Comparison of ENCODE assay signal across 17 cellular contexts in the genomic region with DNA sequence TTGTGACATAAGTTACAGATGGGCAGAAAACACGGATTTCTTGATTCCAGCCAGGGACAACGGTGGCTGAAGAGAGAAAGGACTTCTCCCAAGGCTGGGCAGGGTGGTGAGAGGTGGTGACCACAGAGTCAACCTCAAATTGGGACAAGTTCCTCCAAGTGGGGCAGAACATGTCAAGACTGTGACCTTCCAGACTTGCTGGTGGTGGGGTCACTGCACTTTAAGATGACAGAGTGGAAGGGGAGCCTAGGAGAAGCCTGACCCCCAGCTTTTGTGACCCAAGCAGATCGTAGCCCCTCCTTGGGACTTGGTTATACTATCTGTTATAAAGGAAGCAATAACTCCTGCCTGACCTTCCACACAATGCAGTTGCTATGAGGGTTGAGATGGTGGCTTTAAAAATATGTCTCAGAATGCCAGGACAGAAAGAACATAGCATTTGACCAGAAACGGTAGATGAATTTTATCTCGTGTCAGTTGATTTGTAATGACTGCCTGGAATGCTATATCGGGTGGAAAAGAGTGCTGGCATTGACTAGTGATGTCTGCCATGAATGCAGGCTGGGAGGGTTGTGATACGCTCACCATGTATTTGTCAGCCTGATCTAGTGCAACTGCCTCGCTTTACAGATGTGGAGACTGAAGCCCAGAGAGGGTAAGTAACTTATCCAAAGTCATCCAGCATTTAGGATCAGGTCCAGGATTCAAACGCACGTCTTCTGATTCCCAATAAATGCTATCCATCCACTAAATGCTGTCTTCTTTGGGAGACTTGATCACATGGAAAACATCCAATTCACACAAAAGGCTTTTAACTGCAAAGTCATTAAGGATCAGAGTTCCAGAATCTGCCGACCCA. TPM values are rescaled to one million over a fixed set of nuclear protein-coding genes. Genes with fewer than 3 reads are reported as not detected.
DNase-seq lines count a peak whose midpoint lies in the region; ATAC-seq, FAIRE-seq and TF ChIP-seq lines count a peak whose summit lies in the region.
"Had no signal": no experiment of that assay in that cellular context is flagged by ENCODE, and none has a peak within 500 bp of the region (broad histone marks: within the 10 kb centered on the region; RNA-seq: fewer than 3 reads in every experiment).

No MANE protein-coding gene starts in this region.

- no peak for TF ChIP-seq POLR2A in breast epithelium (IDR thresholded peaks at IDR 0.05)
- no peak for TF ChIP-seq POLR2A in K562 (conservative IDR thresholded peaks at IDR 0.05)

- no peaks in the 10 kb centered on the region for H4K20me1 ChIP-seq in K562 (replicated peaks; ENCODE audit: control insufficient read depth, insufficient read depth, low read length)
- no peaks in the 10 kb centered on the region for H4K20me1 ChIP-seq in osteoblast (ENCODE audit: insufficient read depth, low read length)
- H4K20me1 ChIP-seq: BLaER1 treated with 17β-estradiol and CSF1 and Interleukin-3, amounts not matched to agents 10 nM and 100 nM had no signal

- CTCF ChIA-PET in MCF 10A (lab: Yijun Ruan, JAX) = no interaction called here
- CTCF ChIA-PET in K562 (lab: Yijun Ruan, JAX; ENCODE audit: low intra/inter-chr PET ratio) = interaction anchor here (0.6 kb wide), 1 partner anchor 198 kb away, joined by 3 read pairs; no protein-coding TSS in a partner anchor

- H3K4me3 Mint-ChIP-seq in MCF 10A (ENCODE audit: unreplicated experiment) (no peak overlapping the region), HFFc6 (no peak overlapping the region)
- H3K4me3 Mint-ChIP-seq: CD8-positive, alpha-beta T cell; H9; IgD-negative memory B cell had no signal

- peaks cover 7% of the 10 kb centered on the region for H3K27me3 Mint-ChIP-seq in MCF 10A (ENCODE audit: insufficient read depth, unreplicated experiment)
- H3K27me3 Mint-ChIP-seq in HFFc6 (ENCODE audit: insufficient read depth) = peaks cover 46% of the 10 kb centered on the region

- H3K79me2 ChIP-seq in K562 (ENCODE audit: control insufficient read depth, insufficient read depth, low read length) (no peaks in the 10 kb centered on the region), osteoblast (ENCODE audit: insufficient read depth, low read length) (no peaks in the 10 kb centered on the region)

- 8% methylated on average over 8 of the region's 11 CpGs for WGBS in K562 (ENCODE audit: insufficient coverage, low coverage, missing lambda C conversion rate)

- TF ChIP-seq CTCF in MCF 10A (IDR thresholded peaks at IDR 0.05; ENCODE audit: unreplicated experiment) (no peak), breast epithelium (IDR thresholded peaks at IDR 0.05) (no peak), K562 (IDR thresholded peaks at IDR 0.05 in 2 of 3, conservative IDR thresholded peaks at IDR 0.05 in 1 of 3; ENCODE audit: insufficient read depth in 2 of 3, low read depth in 1 of 3, low read length in 3 of 3) (no peak), osteoblast (IDR thresholded peaks at IDR 0.05; ENCODE audit: extremely low read depth, low read depth, low read length) (no peak), HFFc6 (IDR thresholded peaks at IDR 0.05) (no peak)

- H3K27me3 ChIP-seq in breast epithelium (no peaks in the 10 kb centered on the region), K562 (ENCODE audit: control insufficient read depth in 2 of 2, insufficient read depth in 2 of 2, low read length in 2 of 2) (no peaks in the 10 kb centered on the region; a peak in 1 of 5 replicates), osteoblast (ENCODE audit: insufficient read depth, low read length) (peaks cover 28% of the 10 kb centered on the region)
- H3K27me3 ChIP-seq: BLaER1 treated with 17β-estradiol and CSF1 and Interleukin-3, amounts not matched to agents 10 nM and 100 nM had no signal

- H3K36me3 ChIP-seq in breast epithelium = no peaks in the 10 kb centered on the region
- H3K36me3 ChIP-seq in K562 (ENCODE audit: control insufficient read depth, insufficient read depth, low read length) = no peaks in the 10 kb centered on the region
- H3K36me3 ChIP-seq in osteoblast (ENCODE audit: insufficient read depth, low read length) = no peaks in the 10 kb centered on the region
- H3K36me3 ChIP-seq: BLaER1 treated with 17β-estradiol and CSF1 and Interleukin-3, amounts not matched to agents 10 nM and 100 nM had no signal

- no peak overlapping the region for H3K27ac ChIP-seq in breast epithelium
- no peak overlapping the region for H3K27ac ChIP-seq in K562 (ENCODE audit: extremely low read depth, low read depth, low read length)
- no peak overlapping the region for H3K27ac ChIP-seq in osteoblast (ENCODE audit: low read depth, low read length)
- H3K27ac ChIP-seq: BLaER1 treated with 17β-estradiol and CSF1 and Interleukin-3, amounts not matched to agents 10 nM and 100 nM; HL-60 had no signal

- no TSS peak for BruUV-seq in MCF 10A (replicated peaks; lab: Mats Ljungman, UMichigan)
- no TSS peak for BruUV-seq in K562 (replicated peaks; lab: Mats Ljungman, UMichigan)

- H3K9ac ChIP-seq in K562 (ENCODE audit: insufficient read depth in 1 of 2, low read depth in 2 of 2, low read length in 2 of 2) = no peak overlapping the region
- H3K9ac ChIP-seq: BLaER1 treated with 17β-estradiol and CSF1 and Interleukin-3, amounts not matched to agents 10 nM and 100 nM had no signal

- no peaks in the 10 kb centered on the region for H3K36me3 Mint-ChIP-seq in MCF 10A (ENCODE audit: insufficient read depth, unreplicated experiment)
- H3K36me3 Mint-ChIP-seq in HFFc6 (ENCODE audit: low read depth) = no peaks in the 10 kb centered on the region
- H3K36me3 Mint-ChIP-seq: CD8-positive, alpha-beta T cell; IgD-negative memory B cell had no signal

- H3K4me2 ChIP-seq in K562 (ENCODE audit: insufficient read depth, low read length) = no peak overlapping the region; the same call in 1 of the 2 replicates
- no peak overlapping the region for H3K4me2 ChIP-seq in osteoblast (ENCODE audit: insufficient read depth, low read length)
- H3K4me2 ChIP-seq: BLaER1 treated with 17β-estradiol and CSF1 and Interleukin-3, amounts not matched to agents 10 nM and 100 nM had no signal

- H3K4me1 Mint-ChIP-seq in MCF 10A (ENCODE audit: insufficient read depth, unreplicated experiment) (peaks cover 12% of the 10 kb centered on the region), HFFc6 (ENCODE audit: low read depth) (peaks cover 10% of the 10 kb centered on the region; the same call in 1 of the 2 replicates)
- H3K4me1 Mint-ChIP-seq: IgD-negative memory B cell had no signal

- H3K27ac Mint-ChIP-seq in MCF 10A (ENCODE audit: low read depth, unreplicated experiment) = peak overlapping the region; percentile 79
- H3K27ac Mint-ChIP-seq in HFFc6 = no peak overlapping the region
- H3K27ac Mint-ChIP-seq: CD8-positive, alpha-beta T cell; H9; IgD-negative memory B cell had no signal

- H3K9me3 Mint-ChIP-seq in MCF 10A (ENCODE audit: unreplicated experiment) (peaks cover 5% of the 10 kb centered on the region), HFFc6 (peaks cover 6% of the 10 kb centered on the region)
- H3K9me3 Mint-ChIP-seq: CD8-positive, alpha-beta T cell had no signal

- intact Hi-C loops in MCF 10A (cut with micrococcal nuclease) = no loop called here
- intact Hi-C loops in breast epithelium (cut with DNase I; ENCODE audit: low total_unique reads) = no loop called here
- intact Hi-C loops in K562 (cut with micrococcal nuclease) = no loop called here

- H3K9me3 ChIP-seq in breast epithelium (no peaks in the 10 kb centered on the region), K562 (replicated peaks; ENCODE audit: control insufficient read depth, insufficient read depth, low read depth, low read length) (no peaks in the 10 kb centered on the region), osteoblast (ENCODE audit: low read depth, low read length) (no peaks in the 10 kb centered on the region)

- H3K9me1 ChIP-seq in K562 (ENCODE audit: control insufficient read depth, insufficient read depth, low read length) = no peaks in the 10 kb centered on the region

- H3K4me3 ChIP-seq in breast epithelium (no peak overlapping the region), K562 (no peak overlapping the region), osteoblast (ENCODE audit: insufficient read depth, low read length) (no peak overlapping the region)
- H3K4me3 ChIP-seq: BLaER1 treated with 17β-estradiol and CSF1 and Interleukin-3, amounts not matched to agents 10 nM and 100 nM; GM12878 had no signal

- in situ Hi-C loops in K562 (cut with MboI) = no loop called here
- in situ Hi-C loops in KBM-7 (cut with MboI; ENCODE audit: low pct_unique_long_range_greater_than_20kb, low sequenced_read_pairs) = no loop called here

- DNase-seq in MCF 10A (ENCODE audit: unreplicated experiment) (no peak), breast epithelium (ENCODE audit: low spot score in 2 of 2) (no peak), K562 (ENCODE audit: extremely low read depth in 1 of 4, low spot score in 3 of 4) (no peak), osteoblast (ENCODE audit: insufficient read length, low spot score, missing footprints) (peak; percentile 54), left lobe of liver (ENCODE audit: low spot score) (no peak), HFFc6 (no peak), KBM-7 (no peak)
- DNase-seq: 8988T; Calu3; CD8-positive, alpha-beta T cell; DMS79 treated with DMSO at 0.1 percent for 48 hours; GOT3; H9 had no signal

- POLR2A ChIA-PET in MCF 10A (lab: Yijun Ruan, JAX) (interaction anchor here (0.8 kb wide), 1 partner anchor 16 kb away, joined by 3 read pairs; no protein-coding TSS in a partner anchor), K562 (lab: Yijun Ruan, JAX) (interaction anchor here (0.6 kb wide), 1 partner anchor 10 kb away, joined by 3 read pairs; no protein-coding TSS in a partner anchor)

- FAIRE-seq in K562 (lab: Jason Lieb, UNC) = no peak
- FAIRE-seq: GM12878 had no signal

- H3K4me1 ChIP-seq in breast epithelium (no peaks in the 10 kb centered on the region), K562 (replicated peaks in 1 of 2; ENCODE audit: control insufficient read depth in 2 of 2, insufficient read depth in 2 of 2, low read length in 2 of 2) (peaks cover 2 to 8% of the 10 kb centered on the region in 2 experiments; a peak in 3 of 5 replicates), osteoblast (ENCODE audit: insufficient read depth, low read length) (peaks cover 2% of the 10 kb centered on the region)

- ATAC-seq in K562 (no peak), left lobe of liver (no peak)
- ATAC-seq: CD8-positive, alpha-beta T cell; GM12878 had no signal

- no peak for TF ChIP-seq RAD21 in K562 (CRISPR knock-in tag; conservative IDR thresholded peaks at IDR 0.05 in 1 of 2, IDR thresholded peaks at IDR 0.05 in 1 of 2)

- H2AFZ ChIP-seq in K562 (ENCODE audit: low read depth, low read length) (no peak overlapping the region), osteoblast (ENCODE audit: low read length) (no peak overlapping the region)

- no peak for TF ChIP-seq EP300 in K562 (IDR thresholded peaks at IDR 0.05; ENCODE audit: low read length)

RNA-seq across cellular contexts. Expression of gene TST, which starts 18.3 kb away (rescaled TPM):
- total RNA-seq in MCF 10A (2022) (16.2 and 16.4 TPM in 2 replicates), breast epithelium (10 to 100 TPM; 51.1 to 68.0 (median 60.2) TPM), K562 (2014; rRNA removed) (26.7 and 26.9 TPM in 2 replicates), K562 (2014; rRNA removed; fragmentation: Illumina TruSeq; extraction: Trizol) (4.1 and 5.7 TPM in 2 replicates), K562 (2015; rRNA removed; fragmentation: Illumina TruSeq; extraction: Trizol) (12.4 and 13.1 TPM in 2 replicates), K562 (2021) (23.1 and 23.8 TPM in 2 replicates), osteoblast (53.6 and 63.3 TPM in 2 replicates), left lobe of liver (349 TPM)
- 2.6 and 16.9 TPM in 2 replicates for total RNA-seq in K562 (2011; cell fraction: chromatin; rRNA removed; ENCODE audit: low replicate concordance)
- 23.8 and 27.2 TPM in 2 replicates for total RNA-seq in K562 (2011; cell fraction: nucleolus; rRNA removed)
- total RNA-seq in K562 (2011; cell fraction: nucleoplasm; rRNA removed) = 7.9 and 8.0 TPM in 2 replicates
- polyA plus RNA-seq in K562 (2011; rRNA removed) (14.0 and 18.6 TPM in 2 replicates), K562 (2014; fragmentation: Illumina TruSeq; extraction: Trizol) (7.7 and 14.4 TPM in 2 replicates), K562 (2014; fragmentation: Nextera tagmentation; extraction: Ambion mirVana) (1 to 10 TPM; 1.4 to 4.3 TPM), K562 (2014; rRNA removed) (19.7 and 26.1 TPM in 2 replicates)
- polyA plus RNA-seq in K562 (2011; cell fraction: cytosol; rRNA removed) = 23.0 and 51.6 TPM in 2 replicates
- polyA plus RNA-seq in K562 (2011; cell fraction: nucleus; rRNA removed) = 10.6 and 13.0 TPM in 2 replicates
- polyA plus RNA-seq in K562 (2012) = 13.1 and 24.0 TPM in 2 replicates
- polyA minus RNA-seq in K562 (2011; rRNA and poly(A)+ RNA removed) = 4.4 and 5.5 TPM in 2 replicates
- 10.1 and 12.3 TPM in 2 replicates for polyA minus RNA-seq in K562 (2011; cell fraction: cytosol; rRNA and poly(A)+ RNA removed)
- 13.2 and 18.7 TPM in 2 replicates for polyA minus RNA-seq in K562 (2011; cell fraction: nucleus; rRNA and poly(A)+ RNA removed)
- 10 to 100 TPM; 18.6 to 32.8 (median 21.7) TPM for total RNA-seq in HFFc6 (2021; fragmentation: NEBNext Ultra II Directional; extraction: Animal tissue kit (Norgen Biotek cat#: 25700))
- total RNA-seq: CD8-positive, alpha-beta T cell had no signal

RNA-seq across cellular contexts. Expression of gene MPST, which starts 18.6 kb away (rescaled TPM):
- total RNA-seq in MCF 10A (2022) (40.7 and 51.2 TPM in 2 replicates), breast epithelium (100 to 1,000 TPM in 2 of 3 donors, 10 to 100 TPM in 1; 72.0 to 175 (median 113) TPM), K562 (2014; rRNA removed) (104 and 117 TPM in 2 replicates), K562 (2014; rRNA removed; fragmentation: Illumina TruSeq; extraction: Trizol) (6.7 and 8.1 TPM in 2 replicates), K562 (2015; rRNA removed; fragmentation: Illumina TruSeq; extraction: Trizol) (24.3 and 25.3 TPM in 2 replicates), K562 (2021) (66.8 and 68.2 TPM in 2 replicates), osteoblast (82.5 and 91.6 TPM in 2 replicates), left lobe of liver (247 TPM)
- total RNA-seq in K562 (2011; cell fraction: chromatin; rRNA removed; ENCODE audit: low replicate concordance) = 23.7 and 51.5 TPM in 2 replicates
- 38.4 and 40.9 TPM in 2 replicates for total RNA-seq in K562 (2011; cell fraction: nucleolus; rRNA removed)
- 34.5 and 45.6 TPM in 2 replicates for total RNA-seq in K562 (2011; cell fraction: nucleoplasm; rRNA removed)
- polyA plus RNA-seq in K562 (2011; rRNA removed) (24.8 and 34.6 TPM in 2 replicates), K562 (2014; fragmentation: Illumina TruSeq; extraction: Trizol) (11.2 and 24.8 TPM in 2 replicates), K562 (2014; fragmentation: Nextera tagmentation; extraction: Ambion mirVana) (1 to 10 TPM in 1 of 2 experiments, under 1 TPM in 1; 0.65 to 1.3 TPM), K562 (2014; rRNA removed) (78.5 and 88.1 TPM in 2 replicates)
- 49.5 and 189 TPM in 2 replicates for polyA plus RNA-seq in K562 (2011; cell fraction: cytosol; rRNA removed)
- 50.2 and 71.7 TPM in 2 replicates for polyA plus RNA-seq in K562 (2011; cell fraction: nucleus; rRNA removed)
- polyA plus RNA-seq in K562 (2012) = 35.2 and 62.2 TPM in 2 replicates
- polyA minus RNA-seq in K562 (2011; rRNA and poly(A)+ RNA removed) = 8.4 and 10.2 TPM in 2 replicates
- 22.6 and 34.3 TPM in 2 replicates for polyA minus RNA-seq in K562 (2011; cell fraction: cytosol; rRNA and poly(A)+ RNA removed)
- polyA minus RNA-seq in K562 (2011; cell fraction: nucleus; rRNA and poly(A)+ RNA removed) = 12.7 and 15.7 TPM in 2 replicates
- 10 to 100 TPM; 24.9 to 35.5 (median 27.5) TPM for total RNA-seq in HFFc6 (2021; fragmentation: NEBNext Ultra II Directional; extraction: Animal tissue kit (Norgen Biotek cat#: 25700))

RNA-seq across cellular contexts. Expression of gene KCTD17, which starts 50.6 kb away (rescaled TPM):
- 11.7 and 12.8 TPM in 2 replicates for total RNA-seq in MCF 10A (2022)
- 10 to 100 TPM in 2 of 3 donors, 1 to 10 TPM in 1; 8.2 to 17.4 (median 11.1) TPM for total RNA-seq in breast epithelium
- 1.3 and 3.4 TPM in 2 replicates for total RNA-seq in K562 (2011; cell fraction: chromatin; rRNA removed; ENCODE audit: low replicate concordance)
- total RNA-seq in K562 (2011; cell fraction: nucleolus; rRNA removed) = 0.66 and 2.0 TPM in 2 replicates
- total RNA-seq in K562 (2011; cell fraction: nucleoplasm; rRNA removed) = 1.2 and 2.7 TPM in 2 replicates
- 0.41 TPM in 2 replicates for total RNA-seq in K562 (2014; rRNA removed)
- total RNA-seq in K562 (2014; rRNA removed; fragmentation: Illumina TruSeq; extraction: Trizol) = 0.44 TPM in 1 of 2 replicates, not detected in the other
- 0.22 TPM in 1 of 2 replicates, not detected in the other for total RNA-seq in K562 (2015; rRNA removed; fragmentation: Illumina TruSeq; extraction: Trizol)
- 0.49 and 0.67 TPM in 2 replicates for total RNA-seq in K562 (2021)
- polyA plus RNA-seq in K562 (2011; rRNA removed) = 0.64 and 1.1 TPM in 2 replicates
- polyA plus RNA-seq in K562 (2011; cell fraction: cytosol; rRNA removed) = 0.82 and 1.1 TPM in 2 replicates
- polyA plus RNA-seq in K562 (2011; cell fraction: nucleus; rRNA removed) = 2.6 and 3.6 TPM in 2 replicates
- polyA plus RNA-seq in K562 (2012) = 0.34 and 0.82 TPM in 2 replicates
- 0.21 and 0.51 TPM in 2 replicates for polyA plus RNA-seq in K562 (2014; fragmentation: Illumina TruSeq; extraction: Trizol)
- polyA plus RNA-seq in K562 (2014; fragmentation: Nextera tagmentation; extraction: Ambion mirVana) = not detected
- 0.70 and 0.90 TPM in 2 replicates for polyA plus RNA-seq in K562 (2014; rRNA removed)
- 0.39 and 0.70 TPM in 2 replicates for polyA minus RNA-seq in K562 (2011; rRNA and poly(A)+ RNA removed)
- polyA minus RNA-seq in K562 (2011; cell fraction: cytosol; rRNA and poly(A)+ RNA removed) = not detected in 2 replicates
- 0.40 and 1.2 TPM in 2 replicates for polyA minus RNA-seq in K562 (2011; cell fraction: nucleus; rRNA and poly(A)+ RNA removed)
- total RNA-seq in osteoblast = 22.7 and 25.0 TPM in 2 replicates
- 2.0 TPM for total RNA-seq in left lobe of liver
- 10 to 100 TPM; 39.8 to 46.4 (median 43.3) TPM for total RNA-seq in HFFc6 (2021; fragmentation: NEBNext Ultra II Directional; extraction: Animal tissue kit (Norgen Biotek cat#: 25700))
